ENCODE assay signal across 7 cellular contexts in genomic region chr10:110258542-110258941, GRCh38.
"Had no signal": no experiment of that assay in that cellular context is flagged by ENCODE, and none has a peak within 500 bp of the region (broad histone marks: within the 10 kb centered on the region; RNA-seq: fewer than 3 reads in every experiment).

No MANE protein-coding gene starts in this region.

- FAIRE-seq: HepG2 had no signal

- H3K9me3 ChIP-seq: HAP-1 had no signal

- H3K27me3 Mint-ChIP-seq: IgD-negative memory B cell had no signal

- H2AFZ ChIP-seq: GM23248 had no signal

- H3K4me3 ChIP-seq: GM23248, HAP-1 had no signal

- H3K27ac Mint-ChIP-seq: IgD-negative memory B cell had no signal

- ATAC-seq: HCT116, HepG2 had no signal

- H3K27ac ChIP-seq: GM23248 had no signal

- H3K36me3 ChIP-seq: HAP-1 had no signal

- H3K4me3 Mint-ChIP-seq: IgD-negative memory B cell had no signal

- DNase-seq: GM23248, GOT3, H7 had no signal

- H3K9ac ChIP-seq: GM23248 had no signal
